Comparison of ENCODE assay signal across 8 cellular contexts in genomic region chr12:69241444-69242092, GRCh38. TPM values are rescaled to one million over a fixed set of nuclear protein-coding genes. Genes with fewer than 3 reads are reported as not detected.
DNase-seq lines count a peak whose midpoint lies in the region; ATAC-seq and TF ChIP-seq lines count a peak whose summit lies in the region.

No MANE protein-coding gene starts in this region.

- TF ChIP-seq CTCF in DND-41 (IDR thresholded peaks at IDR 0.05; ENCODE audit: borderline replicate concordance, extremely low read depth, low read length, poor library complexity, severe bottlenecking), result no peak
- no peak for TF ChIP-seq CTCF in mammary epithelial cell (conservative IDR thresholded peaks at IDR 0.05 in 1 of 2, IDR thresholded peaks at IDR 0.05 in 1 of 2; ENCODE audit: extremely low read depth in 1 of 2, insufficient read depth in 1 of 2, low read depth in 1 of 2, low read length in 2 of 2)

- BruUV-seq in mammary epithelial cell (replicated peaks; lab: Mats Ljungman, UMichigan), result no TSS peak

- peaks cover 62% of the 10 kb centered on the region for H4K20me1 ChIP-seq in DND-41 (ENCODE audit: insufficient read depth, low read length)
- peaks cover 10% of the 10 kb centered on the region for H4K20me1 ChIP-seq in mammary epithelial cell (ENCODE audit: insufficient read depth, low read length)

- H3K9me3 ChIP-seq in DND-41 (ENCODE audit: insufficient read depth, low read length, severe bottlenecking) (no peaks in the 10 kb centered on the region), mammary epithelial cell (replicated peaks; ENCODE audit: insufficient read depth, low read length) (no peaks in the 10 kb centered on the region)

- in situ Hi-C loops in mammary epithelial cell (cut with MboI; ENCODE audit: low sequenced_read_pairs in 2 of 2), result no loop called here

- H3K27me3 Mint-ChIP-seq in naive B cell, result no peaks in the 10 kb centered on the region

- H3K36me3 Mint-ChIP-seq in naive B cell, result peaks cover 0 to 7% of the 10 kb centered on the region in 2 donors

- H3K9ac ChIP-seq in DND-41 (ENCODE audit: low read depth, low read length) (peak overlapping the region; percentile 99), mammary epithelial cell (ENCODE audit: insufficient read depth, low read length) (no peak overlapping the region)

- H2AFZ ChIP-seq in DND-41 (ENCODE audit: low read depth, low read length), result no peak overlapping the region
- no peak overlapping the region for H2AFZ ChIP-seq in mammary epithelial cell (ENCODE audit: low read depth, low read length)

- H3K36me3 ChIP-seq in DND-41 (ENCODE audit: insufficient read depth, low read length) (peaks cover 37% of the 10 kb centered on the region), mammary epithelial cell (ENCODE audit: insufficient read depth, low read length) (peaks cover 4% of the 10 kb centered on the region)

- H3K79me2 ChIP-seq in DND-41 (ENCODE audit: insufficient read depth, low read length), result peaks cover 79% of the 10 kb centered on the region
- peaks cover 71% of the 10 kb centered on the region for H3K79me2 ChIP-seq in mammary epithelial cell (ENCODE audit: insufficient read depth, low read length)

- no peak for DNase-seq in DND-41
- DNase-seq in Jurkat, Clone E6-1 (ENCODE audit: low read depth, low spot score), result no peak
- peak; percentile 8 for DNase-seq in mammary epithelial cell
- no peak for DNase-seq in naive B cell
- DNase-seq in D341Med (ENCODE audit: low spot score), result no peak
- no peak for DNase-seq in activated effector memory CD4-positive, alpha-beta T cell treated with anti-CD3 and anti-CD28 coated beads, Interleukin-2, amount 50 U/mL, for 16 hours
- no peak for DNase-seq in C1 segment of cervical spinal cord (lab: John Stamatoyannopoulos, UW)

- peak overlapping the region; percentile 94 for H3K27ac ChIP-seq in DND-41 (ENCODE audit: low read length)
- H3K27ac ChIP-seq in mammary epithelial cell (ENCODE audit: insufficient read depth, low read depth, low read length), result no peak overlapping the region

- 43% methylated on average over 5 of the region's 5 CpGs for WGBS in mammary epithelial cell (ENCODE audit: low coverage, missing lambda C conversion rate)

- peaks cover 38 to 62% (median 54%) of the 10 kb centered on the region in 3 donors for H3K4me1 Mint-ChIP-seq in naive B cell

- ATAC-seq in DND-41 (ENCODE audit: insufficient read depth, low read depth) (no peak), naive B cell (ENCODE audit: low read depth in 2 of 2) (no peak), HG03095 (IDR thresholded peaks at IDR 0.05; ENCODE audit: unreplicated experiment) (no peak)

- CTCF ChIA-PET in mammary epithelial cell (lab: Charles Lee; ENCODE audit: low non-redundant PET), result interaction anchor here (0.7 kb wide), 1 partner anchor 43 kb away, joined by 4 read pairs; no protein-coding TSS in a partner anchor

- H3K27me3 ChIP-seq in DND-41 (ENCODE audit: insufficient read depth, low read length, poor library complexity) (no peaks in the 10 kb centered on the region), mammary epithelial cell (ENCODE audit: insufficient read depth, low read length) (no peaks in the 10 kb centered on the region)

- intact Hi-C loops in mammary epithelial cell (cut with micrococcal nuclease), result no loop called here

- dilution Hi-C loops in mammary epithelial cell (cut with HindIII; ENCODE audit: low sequenced_read_pairs), result no loop called here

- H3K4me3 ChIP-seq in DND-41 (ENCODE audit: low read depth in 1 of 2, low read length in 2 of 2) (peak overlapping the region; percentile 98 to 100; a peak in 3 of 4 replicates), mammary epithelial cell (replicated peaks in 1 of 3; ENCODE audit: insufficient read depth in 1 of 3, low read depth in 2 of 3, low read length in 3 of 3) (peak overlapping the region; percentile 27 to 100 (median 86))
- peak overlapping the region; percentile 80; the same call in 1 of the 2 replicates for H3K4me3 ChIP-seq in Jurkat, Clone E6-1 (ENCODE audit: low read length)

- H3K4me1 ChIP-seq in DND-41 (ENCODE audit: insufficient read depth, low read length), result peaks cover 48% of the 10 kb centered on the region
- H3K4me1 ChIP-seq in mammary epithelial cell (ENCODE audit: insufficient read depth, low read length), result peaks cover 12% of the 10 kb centered on the region

- peak overlapping the region in 2 of 6 donors; percentile 44 to 97 for H3K27ac Mint-ChIP-seq in naive B cell

- H3K4me2 ChIP-seq in DND-41 (ENCODE audit: insufficient read depth, low read length) (peak overlapping the region; percentile 96), mammary epithelial cell (ENCODE audit: insufficient read depth, low read depth, low read length) (peak overlapping the region; percentile 91)

- peak overlapping the region in 7 of 8 donors; percentile 16 to 100 (median 66) for H3K4me3 Mint-ChIP-seq in naive B cell

- H3K9me3 Mint-ChIP-seq in naive B cell, result no peaks in the 10 kb centered on the region

RNA-seq across cellular contexts. Expression of gene CPSF6, which starts 2.2 kb away (rescaled TPM):
- 273 TPM for polyA plus RNA-seq in Jurkat, Clone E6-1 (2012; ENCODE audit: insufficient read depth, insufficient read length)
- total RNA-seq in mammary epithelial cell, result 10 to 100 TPM; 21.7 to 56.7 TPM
- polyA plus RNA-seq in mammary epithelial cell, result 40.8 TPM
- polyA minus RNA-seq in mammary epithelial cell, result 38.2 TPM
- polyA plus RNA-seq in naive B cell (ENCODE audit: low read depth in 6 of 6), result 10 to 100 TPM; 51.3 to 74.9 (median 61.1) TPM
